ENCODE assay signal across 8 cellular contexts in the genomic region with DNA sequence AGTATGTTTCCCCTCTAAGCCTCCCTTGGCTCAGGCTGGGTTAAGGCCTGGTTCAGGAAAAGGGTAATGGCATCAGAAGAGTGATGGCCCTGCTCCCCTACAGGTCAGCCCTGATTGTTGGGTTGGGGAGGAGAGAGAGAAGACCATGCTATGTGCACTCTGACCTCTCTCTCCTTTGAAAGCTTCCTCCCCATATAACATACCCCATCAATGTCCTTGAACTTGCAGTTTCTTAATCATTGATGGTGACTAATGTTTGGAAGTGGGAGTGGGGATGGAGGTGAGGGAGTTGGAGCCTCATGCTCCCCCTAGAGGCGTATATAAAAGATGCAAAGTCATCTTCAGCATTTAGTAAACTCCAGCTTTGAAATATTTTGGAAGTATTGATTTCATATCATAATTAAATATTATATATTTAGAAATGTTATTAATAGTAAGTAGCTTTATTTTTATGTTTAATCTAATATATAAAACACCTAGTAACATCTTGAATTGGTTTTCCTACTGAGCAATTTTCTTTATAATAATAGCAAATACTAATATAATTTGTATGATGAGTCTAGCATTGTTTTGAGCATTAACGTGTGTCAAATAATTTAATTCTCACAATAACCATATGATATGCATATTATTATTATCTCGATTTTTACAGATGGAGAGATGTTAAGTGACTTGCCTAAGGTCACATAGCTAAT. TPM values are rescaled to one million over a fixed set of nuclear protein-coding genes. Genes with fewer than 3 reads are reported as not detected.
A peak's percentile ranks its signal among the peaks of the same experiment; 100 is the strongest.
DNase-seq lines count a peak whose midpoint lies in the region; ATAC-seq and TF ChIP-seq lines count a peak whose summit lies in the region.

No MANE protein-coding gene starts in this region.

- TF ChIP-seq POLR2A in adrenal gland (IDR thresholded peaks at IDR 0.05): no peak

- H3K36me3 ChIP-seq in cardiac muscle cell: no peaks in the 10 kb centered on the region
- H3K36me3 ChIP-seq in adrenal gland (replicated peaks in 1 of 2): no peaks in the 10 kb centered on the region
- H3K36me3 ChIP-seq in liver (ENCODE audit: control insufficient read depth in 4 of 4, insufficient read depth in 3 of 4, low read depth in 1 of 4, low read length in 3 of 4): no peaks in the 10 kb centered on the region

- H3K9me3 ChIP-seq in cardiac muscle cell (ENCODE audit: low read depth): no peaks in the 10 kb centered on the region
- no peaks in the 10 kb centered on the region for H3K9me3 ChIP-seq in adrenal gland (replicated peaks in 1 of 3)
- no peaks in the 10 kb centered on the region for H3K9me3 ChIP-seq in liver (ENCODE audit: control insufficient read depth in 4 of 4, low read length in 3 of 4)

- 42 to 59% (median 49%) methylated on average over 3 of the region's 3 CpGs for WGBS in adrenal gland, 4 donors
- WGBS in liver: 35% methylated on average over 3 of the region's 3 CpGs

- TF ChIP-seq CTCF in cardiac muscle cell (IDR thresholded peaks at IDR 0.05; ENCODE audit: low read depth, low read length) (peak; percentile 63), adrenal gland (IDR thresholded peaks at IDR 0.05) (peak; percentile 14 to 58 (median 40)), liver (IDR thresholded peaks at IDR 0.05; ENCODE audit: low read depth, low read length, missing input control) (peak; percentile 26), coronary artery (IDR thresholded peaks at IDR 0.05) (no peak)

- TF ChIP-seq EP300 in Ishikawa (IDR thresholded peaks at IDR 0.05; ENCODE audit: borderline replicate concordance): no peak

- DNase-seq in cardiac muscle cell (ENCODE audit: low read depth in 1 of 2, low spot score in 1 of 2): peak; percentile 20 to 62
- DNase-seq in Right ventricle myocardium inferior (ENCODE audit: missing footprints): no peak
- peak in 2 of 7 donors; percentile 23 to 28 for DNase-seq in adrenal gland
- DNase-seq in coronary artery (ENCODE audit: low spot score): no peak

- intact Hi-C loops in Right ventricle myocardium inferior (cut with DNase I) (no loop called here), adrenal gland (cut with DNase I) (no loop called here)

- H3K4me3 ChIP-seq in cardiac muscle cell: no peak overlapping the region
- no peak overlapping the region for H3K4me3 ChIP-seq in adrenal gland
- H3K4me3 ChIP-seq in liver (ENCODE audit: low read depth in 1 of 3, low read length in 3 of 3): no peak overlapping the region
- H3K4me3 ChIP-seq in coronary artery: no peak overlapping the region

- ATAC-seq in Right ventricle myocardium inferior: no peak
- ATAC-seq in HG02623 (IDR thresholded peaks at IDR 0.05; ENCODE audit: unreplicated experiment): no peak
- no peak for ATAC-seq in HG03139 (IDR thresholded peaks at IDR 0.05; ENCODE audit: unreplicated experiment)

- TF ChIP-seq RAD21 in Ishikawa (IDR thresholded peaks at IDR 0.05; ENCODE audit: low read depth): peak; percentile 26
- peak in 1 of 2 donors; percentile 48 for TF ChIP-seq RAD21 in liver (IDR thresholded peaks at IDR 0.05)

- H3K27ac ChIP-seq in cardiac muscle cell: no peak overlapping the region
- H3K27ac ChIP-seq in adrenal gland: no peak overlapping the region
- no peak overlapping the region for H3K27ac ChIP-seq in liver (ENCODE audit: low read depth in 1 of 2, low read length in 2 of 2)
- no peak overlapping the region for H3K27ac ChIP-seq in coronary artery

- peaks cover 4% of the 10 kb centered on the region for H3K27me3 ChIP-seq in cardiac muscle cell
- no peaks in the 10 kb centered on the region for H3K27me3 ChIP-seq in adrenal gland
- H3K27me3 ChIP-seq in liver (ENCODE audit: control insufficient read depth in 4 of 4, insufficient read depth in 4 of 4, low read length in 3 of 4): no peaks in the 10 kb centered on the region

- H3K9ac ChIP-seq in liver (ENCODE audit: low read depth in 1 of 2, low read length in 2 of 2): no peak overlapping the region

- H3K4me1 ChIP-seq in cardiac muscle cell (ENCODE audit: low read depth): peaks cover 5% of the 10 kb centered on the region
- H3K4me1 ChIP-seq in adrenal gland (replicated peaks in 1 of 2): peaks cover 0 to 4% of the 10 kb centered on the region in 2 donors
- no peaks in the 10 kb centered on the region for H3K4me1 ChIP-seq in liver (ENCODE audit: control insufficient read depth in 4 of 4, insufficient read depth in 4 of 4, low read length in 3 of 4)

TF ChIP-seq in Ishikawa, 13 proteins besides CTCF, POLR2A, EP300 and RAD21 (continues in another document):
- TF ChIP-seq NFIC (IDR thresholded peaks at IDR 0.05): no peak
- no peak for TF ChIP-seq EGR1 (IDR thresholded peaks at IDR 0.05)
- TF ChIP-seq TEAD4 (IDR thresholded peaks at IDR 0.05): no peak
- no peak for TF ChIP-seq CEBPB (IDR thresholded peaks at IDR 0.05)
- no peak for TF ChIP-seq TCF12 (IDR thresholded peaks at IDR 0.05; ENCODE audit: low read depth)
- no peak for TF ChIP-seq CREB1 (IDR thresholded peaks at IDR 0.05; ENCODE audit: low read depth)
- TF ChIP-seq FOXM1 (IDR thresholded peaks at IDR 0.05; ENCODE audit: borderline replicate concordance, low read depth): no peak
- TF ChIP-seq, protein P1, sequence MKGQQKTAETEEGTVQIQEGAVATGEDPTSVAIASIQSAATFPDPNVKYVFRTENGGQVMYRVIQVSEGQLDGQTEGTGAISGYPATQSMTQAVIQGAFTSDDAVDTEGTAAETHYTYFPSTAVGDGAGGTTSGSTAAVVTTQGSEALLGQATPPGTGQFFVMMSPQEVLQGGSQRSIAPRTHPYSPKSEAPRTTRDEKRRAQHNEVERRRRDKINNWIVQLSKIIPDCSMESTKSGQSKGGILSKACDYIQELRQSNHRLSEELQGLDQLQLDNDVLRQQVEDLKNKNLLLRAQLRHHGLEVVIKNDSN (IDR thresholded peaks at IDR 0.05): no peak

TF ChIP-seq in liver, 16 proteins besides CTCF, POLR2A, EP300 and RAD21:
- TF ChIP-seq EGR1 (IDR thresholded peaks at IDR 0.05; ENCODE audit: low read depth in 2 of 2) (no peak), SP1 (IDR thresholded peaks at IDR 0.05) (no peak), YY1 (IDR thresholded peaks at IDR 0.05) (no peak), FOXA2 (IDR thresholded peaks at IDR 0.05) (no peak), HNF4G (IDR thresholded peaks at IDR 0.05) (no peak), GABPA (IDR thresholded peaks at IDR 0.05 in 1 of 2, conservative IDR thresholded peaks at IDR 0.05 in 1 of 2) (no peak), TAF1 (conservative IDR thresholded peaks at IDR 0.05) (no peak), RXRA (IDR thresholded peaks at IDR 0.05) (no peak)
- TF ChIP-seq, protein P2, sequence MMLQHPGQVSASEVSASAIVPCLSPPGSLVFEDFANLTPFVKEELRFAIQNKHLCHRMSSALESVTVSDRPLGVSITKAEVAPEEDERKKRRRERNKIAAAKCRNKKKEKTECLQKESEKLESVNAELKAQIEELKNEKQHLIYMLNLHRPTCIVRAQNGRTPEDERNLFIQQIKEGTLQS (IDR thresholded peaks at IDR 0.05): no peak
- TF ChIP-seq, protein P3, sequence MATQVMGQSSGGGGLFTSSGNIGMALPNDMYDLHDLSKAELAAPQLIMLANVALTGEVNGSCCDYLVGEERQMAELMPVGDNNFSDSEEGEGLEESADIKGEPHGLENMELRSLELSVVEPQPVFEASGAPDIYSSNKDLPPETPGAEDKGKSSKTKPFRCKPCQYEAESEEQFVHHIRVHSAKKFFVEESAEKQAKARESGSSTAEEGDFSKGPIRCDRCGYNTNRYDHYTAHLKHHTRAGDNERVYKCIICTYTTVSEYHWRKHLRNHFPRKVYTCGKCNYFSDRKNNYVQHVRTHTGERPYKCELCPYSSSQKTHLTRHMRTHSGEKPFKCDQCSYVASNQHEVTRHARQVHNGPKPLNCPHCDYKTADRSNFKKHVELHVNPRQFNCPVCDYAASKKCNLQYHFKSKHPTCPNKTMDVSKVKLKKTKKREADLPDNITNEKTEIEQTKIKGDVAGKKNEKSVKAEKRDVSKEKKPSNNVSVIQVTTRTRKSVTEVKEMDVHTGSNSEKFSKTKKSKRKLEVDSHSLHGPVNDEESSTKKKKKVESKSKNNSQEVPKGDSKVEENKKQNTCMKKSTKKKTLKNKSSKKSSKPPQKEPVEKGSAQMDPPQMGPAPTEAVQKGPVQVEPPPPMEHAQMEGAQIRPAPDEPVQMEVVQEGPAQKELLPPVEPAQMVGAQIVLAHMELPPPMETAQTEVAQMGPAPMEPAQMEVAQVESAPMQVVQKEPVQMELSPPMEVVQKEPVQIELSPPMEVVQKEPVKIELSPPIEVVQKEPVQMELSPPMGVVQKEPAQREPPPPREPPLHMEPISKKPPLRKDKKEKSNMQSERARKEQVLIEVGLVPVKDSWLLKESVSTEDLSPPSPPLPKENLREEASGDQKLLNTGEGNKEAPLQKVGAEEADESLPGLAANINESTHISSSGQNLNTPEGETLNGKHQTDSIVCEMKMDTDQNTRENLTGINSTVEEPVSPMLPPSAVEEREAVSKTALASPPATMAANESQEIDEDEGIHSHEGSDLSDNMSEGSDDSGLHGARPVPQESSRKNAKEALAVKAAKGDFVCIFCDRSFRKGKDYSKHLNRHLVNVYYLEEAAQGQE (IDR thresholded peaks at IDR 0.05): no peak
- TF ChIP-seq, protein P4, sequence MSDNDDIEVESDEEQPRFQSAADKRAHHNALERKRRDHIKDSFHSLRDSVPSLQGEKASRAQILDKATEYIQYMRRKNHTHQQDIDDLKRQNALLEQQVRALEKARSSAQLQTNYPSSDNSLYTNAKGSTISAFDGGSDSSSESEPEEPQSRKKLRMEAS (IDR thresholded peaks at IDR 0.05): no peak

RNA-seq across cellular contexts. Expression of a gene that starts 8.8 kb away (rescaled TPM):
- total RNA-seq in cardiac muscle cell (4.9 and 9.0 TPM in 2 replicates), Right ventricle myocardium inferior (96.2 TPM), adrenal gland (10 to 100 TPM in 3 of 8 donors, 1 to 10 TPM in 5; 3.7 to 24.0 (median 8.0) TPM), liver (under 1 TPM; 0.51 to 0.59 TPM)
- polyA plus RNA-seq in cardiac muscle cell (3.8 and 7.8 TPM in 2 replicates), adrenal gland (1 to 10 TPM; 1.6 to 3.1 (median 2.8) TPM), liver (under 1 TPM; 0.08 to 0.12 TPM)

RNA-seq across cellular contexts. Expression of a gene that starts 28.1 kb away (rescaled TPM):
- 0.28 TPM in 1 of 2 replicates, not detected in the other for total RNA-seq in cardiac muscle cell
- 0.21 and 0.44 TPM in 2 replicates for polyA plus RNA-seq in cardiac muscle cell
- not detected for total RNA-seq in Right ventricle myocardium inferior
- not detected for total RNA-seq in adrenal gland
- polyA plus RNA-seq in adrenal gland: not detected
- total RNA-seq in liver: not detected
- not detected for polyA plus RNA-seq in liver

Comparison
In these comparisons a context has a peak if more than half of its experiments do, and no peak if none do; other contexts are left out.
1. DNase-seq: peak in cardiac muscle cell (2 of 2); none in Right ventricle myocardium inferior (single experiment) and coronary artery (single experiment).